ENCODE assay signal across 19 cellular contexts in genomic region chr16:85249418-85249817, GRCh38.
"Had no signal": no experiment of that assay in that cellular context is flagged by ENCODE, and none has a peak within 500 bp of the region (broad histone marks: within the 10 kb centered on the region; RNA-seq: fewer than 3 reads in every experiment).

No MANE protein-coding gene starts in this region.

- H3K36me3 ChIP-seq: adrenal gland, breast epithelium, esophagus squamous epithelium, right lobe of liver, suprapubic skin, transverse colon, uterus had no signal

- H3K9me3 ChIP-seq: adrenal gland, breast epithelium, esophagus squamous epithelium, mucosa of descending colon, right lobe of liver, suprapubic skin, transverse colon, uterus had no signal

- DNase-seq: activated CD4-positive, alpha-beta T cell treated with anti-CD3 and anti-CD28 coated beads for 1 hour; activated CD4-positive, alpha-beta T cell treated with anti-CD3 and anti-CD28 coated beads, Interleukin-2, amount 50 U/mL, for 1 hour; activated T-cell treated with anti-CD3 and anti-CD28 coated beads, Interleukin-2, amount 50 U/mL, for 1 hour; esophagus squamous epithelium; immature natural killer cell; mucosa of descending colon; naive B cell; stimulated activated CD4-positive, alpha-beta T cell treated with anti-CD3 and anti-CD28 coated beads, Interleukin-1b, Interleukin-23, amount 100 ng/mL, for 48 hours; T-helper 9 cell; transverse colon; uterus had no signal

- FAIRE-seq: astrocyte, colon had no signal

- H3K27me3 ChIP-seq: adrenal gland, breast epithelium, right lobe of liver, suprapubic skin, transverse colon, uterus had no signal

- H3K27ac ChIP-seq: adrenal gland, breast epithelium, esophagus squamous epithelium, right lobe of liver, skin epidermis, suprapubic skin, transverse colon, uterus had no signal

- ATAC-seq: activated T-helper 17 cell treated with anti-CD3 and anti-CD28 coated beads, Interleukin-2, amount 50 U/mL, for 72 hours; mucosa of descending colon had no signal

- H3K4me3 ChIP-seq: adrenal gland, breast epithelium, esophagus squamous epithelium, mucosa of descending colon, right lobe of liver, skin epidermis, suprapubic skin, transverse colon, uterus had no signal

- H3K4me1 ChIP-seq: adrenal gland, breast epithelium, transverse colon, uterus had no signal
